In genomic region chr4:76377922-76378321, GRCh38 we compare ENCODE assay signal across 8 cellular contexts. TPM values are rescaled to one million over a fixed set of nuclear protein-coding genes. Genes with fewer than 3 reads are reported as not detected.
DNase-seq lines count a peak whose midpoint lies in the region; ATAC-seq and TF ChIP-seq lines count a peak whose summit lies in the region.

No MANE protein-coding gene starts in this region.

- ATAC-seq in HG03432 (IDR thresholded peaks at IDR 0.05; ENCODE audit: unreplicated experiment) (no peak), GM19455 (IDR thresholded peaks at IDR 0.05; ENCODE audit: unreplicated experiment) (no peak)

- H3K9me3 Mint-ChIP-seq in activated CD4-positive, alpha-beta T cell treated with anti-CD3 and anti-CD28 coated beads, Interleukin-2, amount 10 ng/mL, durations not matched to agents 7 days and 5 days: no peaks in the 10 kb centered on the region

- no peaks in the 10 kb centered on the region for H3K36me3 Mint-ChIP-seq in activated CD4-positive, alpha-beta T cell treated with anti-CD3 and anti-CD28 coated beads, Interleukin-2, amount 10 ng/mL, durations not matched to agents 7 days and 5 days (ENCODE audit: low read depth)

- H3K4me1 Mint-ChIP-seq in activated CD4-positive, alpha-beta T cell treated with anti-CD3 and anti-CD28 coated beads, Interleukin-2, amount 10 ng/mL, durations not matched to agents 7 days and 5 days: no peaks in the 10 kb centered on the region

- DNase-seq in D341Med (ENCODE audit: low spot score): peak; percentile 67
- DNase-seq in HS-27A (ENCODE audit: low read depth): peak; percentile 9
- peak; percentile 52 for DNase-seq in activated CD4-positive, alpha-beta T cell treated with anti-CD3 and anti-CD28 coated beads, Interleukin-2, amount 10 ng/mL, durations not matched to agents 7 days and 5 days
- DNase-seq in fibroblast of villous mesenchyme (ENCODE audit: low read depth): peak; percentile 62
- DNase-seq in stimulated activated CD4-positive, alpha-beta T cell treated with anti-CD3 and anti-CD28 coated beads, Interleukin-2, amount 100 ng/mL, for 24 hours: peak; percentile 53 to 56
- no peak for DNase-seq in COR-L47 (lab: John Stamatoyannopoulos, UW)

- no peak overlapping the region for H3K4me3 ChIP-seq in fibroblast of villous mesenchyme (ENCODE audit: low read depth, low read length)

- H3K27ac Mint-ChIP-seq in activated CD4-positive, alpha-beta T cell treated with anti-CD3 and anti-CD28 coated beads, Interleukin-2, amount 10 ng/mL, durations not matched to agents 7 days and 5 days: no peak overlapping the region

- peaks cover 6% of the 10 kb centered on the region for H3K27me3 Mint-ChIP-seq in activated CD4-positive, alpha-beta T cell treated with anti-CD3 and anti-CD28 coated beads, Interleukin-2, amount 10 ng/mL, durations not matched to agents 7 days and 5 days

- TF ChIP-seq CTCF in fibroblast of villous mesenchyme (IDR thresholded peaks at IDR 0.05; ENCODE audit: insufficient read depth, low read depth, low read length): peak; percentile 75

- H3K4me3 Mint-ChIP-seq in activated CD4-positive, alpha-beta T cell treated with anti-CD3 and anti-CD28 coated beads, Interleukin-2, amount 10 ng/mL, durations not matched to agents 7 days and 5 days: no peak overlapping the region

- CTCF ChIA-PET in activated CD4-positive, alpha-beta T cell treated with anti-CD3 and anti-CD28 coated beads, Interleukin-2, amount 10 ng/mL, durations not matched to agents 7 days and 5 days (lab: Charles Lee): interaction anchor here (0.7 to 2.8 kb wide), 12 partner anchors 9 to 269 kb away, joined by 3 to 19 read pairs (median 3); partner anchors contain the start of gene STBD1

- POLR2A ChIA-PET in activated CD4-positive, alpha-beta T cell treated with anti-CD3 and anti-CD28 coated beads, Interleukin-2, amount 10 ng/mL, durations not matched to agents 7 days and 5 days (lab: Charles Lee): no interaction called here

RNA-seq across cellular contexts. Expression of gene CCDC158, which starts 43.0 kb away (rescaled TPM):
- total RNA-seq in activated CD4-positive, alpha-beta T cell treated with anti-CD3 and anti-CD28 coated beads, Interleukin-2, amount 10 ng/mL, durations not matched to agents 7 days and 5 days: not detected
- total RNA-seq in fibroblast of villous mesenchyme: under 0.01 and 0.43 TPM in 2 replicates

RNA-seq across cellular contexts. Expression of gene SHROOM3, which starts 57.1 kb away (rescaled TPM):
- total RNA-seq in activated CD4-positive, alpha-beta T cell treated with anti-CD3 and anti-CD28 coated beads, Interleukin-2, amount 10 ng/mL, durations not matched to agents 7 days and 5 days: not detected
- 27.6 and 40.9 TPM in 2 replicates for total RNA-seq in fibroblast of villous mesenchyme

Comparison
In these comparisons a context has a peak if more than half of its experiments do, and no peak if none do; other contexts are left out.
1. RNA of gene SHROOM3, which starts 57.1 kb away (total RNA-seq): 27.6 to 40.9 TPM in fibroblast of villous mesenchyme; not detected in activated CD4-positive, alpha-beta T cell treated with anti-CD3 and anti-CD28 coated beads, Interleukin-2, amount 10 ng/mL, durations not matched to agents 7 days and 5 days; every median in the first group is over 10 times any median in the second.